ENCODE assay signal across 18 cellular contexts in the genomic region with DNA sequence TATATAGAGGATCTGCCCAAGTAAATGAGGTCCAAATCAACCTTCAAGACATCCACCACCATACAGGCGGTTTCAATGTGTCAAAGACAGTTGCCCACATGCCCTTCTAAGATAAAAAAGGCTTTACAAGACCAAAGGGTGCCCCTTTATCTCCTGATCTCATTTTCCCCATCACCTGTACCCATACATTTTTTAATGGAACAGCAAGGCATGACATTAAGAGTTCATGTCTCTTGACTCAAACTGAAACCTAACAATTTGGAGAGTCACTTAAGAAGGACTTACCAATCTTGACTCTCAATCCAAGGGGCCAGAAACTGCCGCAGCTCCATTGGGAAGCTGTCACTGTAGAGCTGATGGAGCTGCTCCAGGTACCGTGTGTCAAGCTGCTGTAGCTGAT. TPM values are rescaled to one million over a fixed set of nuclear protein-coding genes. Genes with fewer than 3 reads are reported as not detected.
DNase-seq lines count a peak whose midpoint lies in the region; ATAC-seq and TF ChIP-seq lines count a peak whose summit lies in the region.
"Had no signal": no experiment of that assay in that cellular context is flagged by ENCODE, and none has a peak within 500 bp of the region (broad histone marks: within the 10 kb centered on the region; RNA-seq: fewer than 3 reads in every experiment).

No MANE protein-coding gene starts in this region.

- H3K27me3 ChIP-seq in Panc1 (ENCODE audit: control insufficient read depth, insufficient read depth, low read length): no peaks in the 10 kb centered on the region
- H3K27me3 ChIP-seq: tibial artery had no signal

- POLR2A ChIA-PET in Panc1 (lab: Charles Lee): no interaction called here

- H3K27ac Mint-ChIP-seq in T-helper 1 cell treated with Interleukin-12 subunit alpha and Interleukin-12 subunit beta and Interleukin-4 antibody, amounts not matched to agents 30 μg/mL and 1 μg/mL, for 36 hours: peak overlapping the region; percentile 58
- H3K27ac Mint-ChIP-seq in dendritic cell treated with granulocyte-macrophage colony-stimulating factor and Interleukin-4, amounts not matched to agents 40 ng/mL and 50 ng/mL, for 4 days: peak overlapping the region; percentile 20

- H3K4me1 Mint-ChIP-seq in T-helper 1 cell treated with Interleukin-12 subunit alpha and Interleukin-12 subunit beta and Interleukin-4 antibody, amounts not matched to agents 30 μg/mL and 1 μg/mL, for 36 hours (ENCODE audit: low read depth): peaks cover 41% of the 10 kb centered on the region
- peaks cover 30% of the 10 kb centered on the region for H3K4me1 Mint-ChIP-seq in dendritic cell treated with granulocyte-macrophage colony-stimulating factor and Interleukin-4, amounts not matched to agents 40 ng/mL and 50 ng/mL, for 4 days (ENCODE audit: low read depth)

- intact Hi-C loops in Panc1 (cut with micrococcal nuclease; ENCODE audit: unreplicated experiment): no loop called here
- intact Hi-C loops in dendritic cell treated with granulocyte-macrophage colony-stimulating factor and Interleukin-4, amounts not matched to agents 40 ng/mL and 50 ng/mL, for 4 days (cut with micrococcal nuclease): no loop called here

- H3K36me3 Mint-ChIP-seq in T-helper 1 cell treated with Interleukin-12 subunit alpha and Interleukin-12 subunit beta and Interleukin-4 antibody, amounts not matched to agents 30 μg/mL and 1 μg/mL, for 36 hours (ENCODE audit: low read depth): peaks cover 45% of the 10 kb centered on the region
- H3K36me3 Mint-ChIP-seq in dendritic cell treated with granulocyte-macrophage colony-stimulating factor and Interleukin-4, amounts not matched to agents 40 ng/mL and 50 ng/mL, for 4 days (ENCODE audit: low read depth): peaks cover 58% of the 10 kb centered on the region

- ATAC-seq in Panc1 (no peak), HG03095 (IDR thresholded peaks at IDR 0.05; ENCODE audit: unreplicated experiment) (no peak)

- DNase-seq in T-helper 1 cell: no peak
- no peak for DNase-seq in Panc1 (ENCODE audit: low read depth, low spot score)
- DNase-seq in stimulated activated CD8-positive, alpha-beta memory T cell treated with anti-CD3 and anti-CD28 coated beads, Interleukin-4, amount 100 ng/mL, for 48 hours: peak; percentile 18
- no peak for DNase-seq in retina
- DNase-seq in NCI-H2029 treated with DMSO at 0.1 percent for 48 hours (lab: John Stamatoyannopoulos, UW): no peak
- DNase-seq: activated CD8-positive, alpha-beta memory T cell treated with anti-CD3 and anti-CD28 coated beads for 24 hours; caudate nucleus; DMS79 treated with DMSO at 0.1 percent for 48 hours; effector CD8-positive, alpha-beta T cell; NCI-H1930; NCI-H510A treated with DMSO at 0.1 percent for 48 hours; occipital lobe; stimulated activated CD4-positive, alpha-beta T cell treated with anti-CD3 and anti-CD28 coated beads, Interleukin-2, amount 100 ng/mL, for 48 hours had no signal

- no TSS peak for BruUV-seq in Panc1 (replicated peaks; lab: Mats Ljungman, UMichigan)

- no peaks in the 10 kb centered on the region for H3K27me3 Mint-ChIP-seq in T-helper 1 cell treated with Interleukin-12 subunit alpha and Interleukin-12 subunit beta and Interleukin-4 antibody, amounts not matched to agents 30 μg/mL and 1 μg/mL, for 36 hours (ENCODE audit: low read depth)
- no peaks in the 10 kb centered on the region for H3K27me3 Mint-ChIP-seq in dendritic cell treated with granulocyte-macrophage colony-stimulating factor and Interleukin-4, amounts not matched to agents 40 ng/mL and 50 ng/mL, for 4 days

- peak overlapping the region; percentile 53 for H3K27ac ChIP-seq in Panc1 (ENCODE audit: low read length)
- H3K27ac ChIP-seq: 22Rv1 had no signal

- no peak overlapping the region for H3K4me3 Mint-ChIP-seq in T-helper 1 cell treated with Interleukin-12 subunit alpha and Interleukin-12 subunit beta and Interleukin-4 antibody, amounts not matched to agents 30 μg/mL and 1 μg/mL, for 36 hours
- no peak overlapping the region for H3K4me3 Mint-ChIP-seq in dendritic cell treated with granulocyte-macrophage colony-stimulating factor and Interleukin-4, amounts not matched to agents 40 ng/mL and 50 ng/mL, for 4 days

- CTCF ChIA-PET in Panc1 (lab: Charles Lee): no interaction called here

- no peak for TF ChIP-seq CTCF in Panc1 (IDR thresholded peaks at IDR 0.05)

- no peaks in the 10 kb centered on the region for H3K9me3 ChIP-seq in Panc1 (ENCODE audit: control insufficient read depth, insufficient read depth, low read depth, low read length)
- H3K9me3 ChIP-seq: tibial artery had no signal

- in situ Hi-C loops in Panc1 (cut with HindIII; ENCODE audit: low pct_unique_long_range_greater_than_20kb, low sequenced_read_pairs): no loop called here

- H3K9me3 Mint-ChIP-seq in T-helper 1 cell treated with Interleukin-12 subunit alpha and Interleukin-12 subunit beta and Interleukin-4 antibody, amounts not matched to agents 30 μg/mL and 1 μg/mL, for 36 hours: no peaks in the 10 kb centered on the region
- no peaks in the 10 kb centered on the region for H3K9me3 Mint-ChIP-seq in dendritic cell treated with granulocyte-macrophage colony-stimulating factor and Interleukin-4, amounts not matched to agents 40 ng/mL and 50 ng/mL, for 4 days

- H3K4me1 ChIP-seq in Panc1 (ENCODE audit: control insufficient read depth, insufficient read depth, low read length): peaks cover 8% of the 10 kb centered on the region

- H3K4me3 ChIP-seq in Panc1 (ENCODE audit: low read depth in 2 of 2, low read length in 2 of 2): no peak overlapping the region
- H3K4me3 ChIP-seq: tibial artery had no signal

- peaks cover 8% of the 10 kb centered on the region; the same call in 1 of the 2 replicates for H3K36me3 ChIP-seq in Panc1 (ENCODE audit: control insufficient read depth, insufficient read depth, low read length)

RNA-seq across cellular contexts. Expression of a gene that starts 40.1 kb away (rescaled TPM):
- 287 TPM for total RNA-seq in Panc1 (2021; ENCODE audit: unreplicated experiment)
- polyA plus RNA-seq in Panc1 (2012; ENCODE audit: insufficient read length): 210 TPM

RNA-seq across cellular contexts. Expression of a gene that starts 59.8 kb away (rescaled TPM):
- 26.7 TPM for total RNA-seq in Panc1 (2021; ENCODE audit: unreplicated experiment)
- polyA plus RNA-seq in Panc1 (2012; ENCODE audit: insufficient read length): 37.3 TPM
